1 cellular context compared by ENCODE assay signal in the genomic region with DNA sequence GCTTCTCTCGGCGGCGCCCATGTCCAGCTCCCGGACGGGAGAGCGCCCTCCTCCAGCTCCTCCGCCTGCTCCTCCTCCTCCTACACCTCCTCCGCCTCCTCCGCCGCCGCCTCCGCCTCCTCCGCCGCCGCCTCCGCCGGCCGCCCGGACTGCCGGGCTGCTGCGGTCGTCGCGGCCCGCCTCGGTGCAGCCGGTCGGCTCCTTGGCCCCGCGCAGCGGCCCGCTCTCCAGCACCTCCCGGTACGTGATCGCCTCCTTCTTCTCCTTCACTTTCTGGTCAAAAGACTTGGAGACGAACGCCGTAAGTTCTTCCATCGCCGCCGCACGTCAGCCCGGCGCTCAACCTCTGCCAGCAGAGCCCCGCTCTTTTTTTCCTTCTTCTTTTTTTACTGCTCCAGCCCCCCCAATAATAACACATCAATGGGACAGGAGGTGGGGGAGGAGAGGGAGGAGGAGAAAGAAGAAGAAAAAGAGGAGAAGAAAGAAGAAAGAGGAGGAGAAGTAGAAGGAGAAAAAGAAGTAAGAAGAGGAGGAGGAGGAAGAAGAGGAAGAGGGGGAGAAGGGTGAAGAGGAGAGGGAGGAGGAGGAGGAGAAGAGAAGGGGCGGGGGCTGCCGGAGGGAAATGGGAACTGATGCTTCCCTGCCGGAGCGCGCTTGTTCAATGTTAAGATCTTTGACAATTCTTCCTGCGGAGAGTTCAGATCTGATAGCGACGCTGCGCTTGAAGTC.
TF ChIP-seq lines count a peak whose summit lies in the region.

A gene (minus strand): TSS at position 711 of the 729 bp plus-strand sequence. CDS start 396 bp downstream, at position 315.

TF ChIP-seq in K562, 482 proteins besides CTCF, POLR2A, EP300 and RAD21 (continued from another document and continues in another):
- TF ChIP-seq, protein P1, sequence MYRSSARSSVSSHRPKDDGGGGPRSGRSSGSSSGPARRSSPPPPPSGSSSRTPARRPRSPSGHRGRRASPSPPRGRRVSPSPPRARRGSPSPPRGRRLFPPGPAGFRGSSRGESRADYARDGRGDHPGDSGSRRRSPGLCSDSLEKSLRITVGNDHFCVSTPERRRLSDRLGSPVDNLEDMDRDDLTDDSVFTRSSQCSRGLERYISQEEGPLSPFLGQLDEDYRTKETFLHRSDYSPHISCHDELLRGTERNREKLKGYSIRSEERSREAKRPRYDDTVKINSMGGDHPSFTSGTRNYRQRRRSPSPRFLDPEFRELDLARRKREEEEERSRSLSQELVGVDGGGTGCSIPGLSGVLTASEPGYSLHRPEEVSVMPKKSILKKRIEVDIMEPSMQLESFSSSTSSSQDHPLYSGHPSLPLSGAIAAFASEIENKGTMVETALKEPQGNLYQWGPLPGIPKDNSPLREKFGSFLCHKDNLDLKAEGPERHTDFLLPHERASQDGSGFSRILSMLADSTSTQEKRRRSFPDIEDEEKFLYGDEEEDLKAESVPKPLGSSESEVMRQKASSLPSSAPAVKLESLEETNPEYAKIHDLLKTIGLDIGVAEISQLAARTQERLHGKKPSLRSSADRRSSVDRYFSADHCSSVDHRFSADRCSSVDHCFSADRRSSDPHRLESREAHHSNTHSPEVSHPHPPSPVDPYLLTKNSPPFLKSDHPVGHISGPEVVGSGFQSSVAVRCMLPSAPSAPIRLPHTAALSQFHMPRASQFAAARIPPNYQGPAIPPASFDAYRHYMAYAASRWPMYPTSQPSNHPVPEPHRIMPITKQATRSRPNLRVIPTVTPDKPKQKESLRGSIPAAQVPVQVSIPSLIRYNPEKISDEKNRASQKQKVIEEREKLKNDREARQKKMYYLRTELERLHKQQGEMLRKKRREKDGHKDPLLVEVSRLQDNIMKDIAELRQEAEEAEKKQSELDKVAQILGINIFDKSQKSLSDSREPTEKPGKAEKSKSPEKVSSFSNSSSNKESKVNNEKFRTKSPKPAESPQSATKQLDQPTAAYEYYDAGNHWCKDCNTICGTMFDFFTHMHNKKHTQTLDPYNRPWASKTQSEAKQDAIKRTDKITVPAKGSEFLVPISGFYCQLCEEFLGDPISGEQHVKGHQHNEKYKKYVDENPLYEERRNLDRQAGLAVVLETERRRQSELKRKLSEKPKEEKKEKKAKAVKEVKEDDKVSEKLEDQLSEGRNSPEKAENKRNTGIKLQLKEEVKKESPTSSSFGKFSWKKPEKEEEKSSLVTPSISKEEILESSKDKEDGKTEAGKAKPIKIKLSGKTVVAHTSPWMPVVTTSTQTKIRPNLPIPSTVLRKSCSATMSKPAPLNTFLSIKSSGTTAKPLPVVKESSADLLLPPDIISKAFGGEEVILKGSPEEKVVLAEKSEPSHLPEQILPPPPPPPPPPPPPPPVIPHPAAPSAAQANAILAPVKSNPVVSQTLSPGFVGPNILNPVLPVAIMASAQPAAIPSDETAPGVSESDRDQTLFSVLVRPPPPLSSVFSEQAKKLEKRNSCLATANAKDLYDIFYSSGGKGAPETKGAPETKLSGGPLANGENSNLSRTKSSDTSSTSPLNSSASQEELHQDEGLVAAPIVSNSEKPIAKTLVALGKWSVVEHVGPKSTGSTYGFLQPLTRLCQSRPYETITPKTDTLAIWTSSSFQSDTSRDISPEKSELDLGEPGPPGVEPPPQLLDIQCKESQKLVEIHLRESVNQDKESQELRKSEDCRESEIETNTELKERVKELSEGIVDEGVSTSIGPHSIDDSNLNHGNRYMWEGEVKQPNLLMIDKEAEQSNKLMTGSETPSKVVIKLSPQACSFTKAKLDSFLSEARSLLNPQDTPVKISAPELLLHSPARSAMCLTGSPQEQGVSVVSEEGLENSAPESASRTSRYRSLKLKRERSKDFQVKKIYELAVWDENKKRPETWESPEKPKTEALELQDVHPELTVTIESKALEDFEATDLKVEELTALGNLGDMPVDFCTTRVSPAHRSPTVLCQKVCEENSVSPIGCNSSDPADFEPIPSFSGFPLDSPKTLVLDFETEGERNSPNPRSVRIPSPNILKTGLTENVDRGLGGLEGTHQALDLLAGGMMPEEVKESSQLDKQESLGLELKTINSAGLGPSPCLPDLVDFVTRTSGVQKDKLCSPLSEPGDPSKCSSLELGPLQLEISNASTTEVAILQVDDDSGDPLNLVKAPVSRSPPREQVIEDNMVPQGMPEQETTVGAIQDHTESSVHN (IDR thresholded peaks at IDR 0.05; ENCODE audit: borderline replicate concordance in 1 of 2, low read depth in 1 of 2), result no peak
- TF ChIP-seq, protein P2, sequence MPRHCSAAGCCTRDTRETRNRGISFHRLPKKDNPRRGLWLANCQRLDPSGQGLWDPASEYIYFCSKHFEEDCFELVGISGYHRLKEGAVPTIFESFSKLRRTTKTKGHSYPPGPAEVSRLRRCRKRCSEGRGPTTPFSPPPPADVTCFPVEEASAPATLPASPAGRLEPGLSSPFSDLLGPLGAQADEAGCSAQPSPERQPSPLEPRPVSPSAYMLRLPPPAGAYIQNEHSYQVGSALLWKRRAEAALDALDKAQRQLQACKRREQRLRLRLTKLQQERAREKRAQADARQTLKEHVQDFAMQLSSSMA (CRISPR knock-in tag; IDR thresholded peaks at IDR 0.05), result no peak
- peak; percentile 25; the same call in 1 of the 2 replicates for TF ChIP-seq ATF7 (IDR thresholded peaks at IDR 0.05)
- TF ChIP-seq, protein P3, sequence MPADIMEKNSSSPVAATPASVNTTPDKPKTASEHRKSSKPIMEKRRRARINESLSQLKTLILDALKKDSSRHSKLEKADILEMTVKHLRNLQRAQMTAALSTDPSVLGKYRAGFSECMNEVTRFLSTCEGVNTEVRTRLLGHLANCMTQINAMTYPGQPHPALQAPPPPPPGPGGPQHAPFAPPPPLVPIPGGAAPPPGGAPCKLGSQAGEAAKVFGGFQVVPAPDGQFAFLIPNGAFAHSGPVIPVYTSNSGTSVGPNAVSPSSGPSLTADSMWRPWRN (IDR thresholded peaks at IDR 0.05; ENCODE audit: low read depth), result peak; percentile 16; the same call in 1 of the 2 replicates
- no peak for TF ChIP-seq KAT2B (IDR thresholded peaks at IDR 0.05; ENCODE audit: low read depth, low read length)
- TF ChIP-seq POLR2G (IDR thresholded peaks at IDR 0.05; ENCODE audit: low read depth, low read length), result peak; percentile 90
- TF ChIP-seq PHF21A (IDR thresholded peaks at IDR 0.05; ENCODE audit: borderline replicate concordance, low read depth), result peak; percentile 43; the same call in 1 of the 2 replicates
- TF ChIP-seq, protein P4, sequence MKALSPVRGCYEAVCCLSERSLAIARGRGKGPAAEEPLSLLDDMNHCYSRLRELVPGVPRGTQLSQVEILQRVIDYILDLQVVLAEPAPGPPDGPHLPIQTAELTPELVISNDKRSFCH (CRISPR knock-in tag; IDR thresholded peaks at IDR 0.05), result no peak
- TF ChIP-seq, protein P4 (tag; IDR thresholded peaks at IDR 0.05), result no peak
- TF ChIP-seq, protein P5, sequence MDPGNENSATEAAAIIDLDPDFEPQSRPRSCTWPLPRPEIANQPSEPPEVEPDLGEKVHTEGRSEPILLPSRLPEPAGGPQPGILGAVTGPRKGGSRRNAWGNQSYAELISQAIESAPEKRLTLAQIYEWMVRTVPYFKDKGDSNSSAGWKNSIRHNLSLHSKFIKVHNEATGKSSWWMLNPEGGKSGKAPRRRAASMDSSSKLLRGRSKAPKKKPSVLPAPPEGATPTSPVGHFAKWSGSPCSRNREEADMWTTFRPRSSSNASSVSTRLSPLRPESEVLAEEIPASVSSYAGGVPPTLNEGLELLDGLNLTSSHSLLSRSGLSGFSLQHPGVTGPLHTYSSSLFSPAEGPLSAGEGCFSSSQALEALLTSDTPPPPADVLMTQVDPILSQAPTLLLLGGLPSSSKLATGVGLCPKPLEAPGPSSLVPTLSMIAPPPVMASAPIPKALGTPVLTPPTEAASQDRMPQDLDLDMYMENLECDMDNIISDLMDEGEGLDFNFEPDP (CRISPR knock-in tag; IDR thresholded peaks at IDR 0.05), result no peak
- no peak for TF ChIP-seq SRSF9 (IDR thresholded peaks at IDR 0.05; ENCODE audit: borderline replicate concordance, low read depth, low read length)
- TF ChIP-seq KDM5B (IDR thresholded peaks at IDR 0.05; ENCODE audit: insufficient replicate concordance, low read depth, low read length), result peak; percentile 26
- no peak for TF ChIP-seq WHSC1 (IDR thresholded peaks at IDR 0.05; ENCODE audit: low read length)
- peak; percentile 39; the same call in 1 of the 2 replicates for TF ChIP-seq ZEB2 (IDR thresholded peaks at IDR 0.05)
- TF ChIP-seq JUNB (CRISPR knock-in tag; conservative IDR thresholded peaks at IDR 0.05), result no peak
- 0 out of 2 replicates have a peak, but pooled peaks have one; percentile 59 for TF ChIP-seq RB1 (IDR thresholded peaks at IDR 0.05; ENCODE audit: low read depth)
- no peak for TF ChIP-seq SRSF1 (IDR thresholded peaks at IDR 0.05; ENCODE audit: low read depth, low read length)
- TF ChIP-seq SOX6 (IDR thresholded peaks at IDR 0.05), result 0 out of 2 replicates have a peak, but pooled peaks have one; percentile 21
- TF ChIP-seq, protein P6, sequence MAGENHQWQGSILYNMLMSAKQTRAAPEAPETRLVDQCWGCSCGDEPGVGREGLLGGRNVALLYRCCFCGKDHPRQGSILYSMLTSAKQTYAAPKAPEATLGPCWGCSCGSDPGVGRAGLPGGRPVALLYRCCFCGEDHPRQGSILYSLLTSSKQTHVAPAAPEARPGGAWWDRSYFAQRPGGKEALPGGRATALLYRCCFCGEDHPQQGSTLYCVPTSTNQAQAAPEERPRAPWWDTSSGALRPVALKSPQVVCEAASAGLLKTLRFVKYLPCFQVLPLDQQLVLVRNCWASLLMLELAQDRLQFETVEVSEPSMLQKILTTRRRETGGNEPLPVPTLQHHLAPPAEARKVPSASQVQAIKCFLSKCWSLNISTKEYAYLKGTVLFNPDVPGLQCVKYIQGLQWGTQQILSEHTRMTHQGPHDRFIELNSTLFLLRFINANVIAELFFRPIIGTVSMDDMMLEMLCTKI (IDR thresholded peaks at IDR 0.05; ENCODE audit: partially characterized antibody), result no peak
- TF ChIP-seq SMARCB1 (IDR thresholded peaks at IDR 0.05; ENCODE audit: insufficient read length, low read depth), result no peak
- peak; percentile 85 for TF ChIP-seq RBM25 (IDR thresholded peaks at IDR 0.05; ENCODE audit: low read depth, low read length, severe bottlenecking)
- TF ChIP-seq, protein P7, sequence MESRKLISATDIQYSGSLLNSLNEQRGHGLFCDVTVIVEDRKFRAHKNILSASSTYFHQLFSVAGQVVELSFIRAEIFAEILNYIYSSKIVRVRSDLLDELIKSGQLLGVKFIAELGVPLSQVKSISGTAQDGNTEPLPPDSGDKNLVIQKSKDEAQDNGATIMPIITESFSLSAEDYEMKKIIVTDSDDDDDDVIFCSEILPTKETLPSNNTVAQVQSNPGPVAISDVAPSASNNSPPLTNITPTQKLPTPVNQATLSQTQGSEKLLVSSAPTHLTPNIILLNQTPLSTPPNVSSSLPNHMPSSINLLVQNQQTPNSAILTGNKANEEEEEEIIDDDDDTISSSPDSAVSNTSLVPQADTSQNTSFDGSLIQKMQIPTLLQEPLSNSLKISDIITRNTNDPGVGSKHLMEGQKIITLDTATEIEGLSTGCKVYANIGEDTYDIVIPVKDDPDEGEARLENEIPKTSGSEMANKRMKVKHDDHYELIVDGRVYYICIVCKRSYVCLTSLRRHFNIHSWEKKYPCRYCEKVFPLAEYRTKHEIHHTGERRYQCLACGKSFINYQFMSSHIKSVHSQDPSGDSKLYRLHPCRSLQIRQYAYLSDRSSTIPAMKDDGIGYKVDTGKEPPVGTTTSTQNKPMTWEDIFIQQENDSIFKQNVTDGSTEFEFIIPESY (CRISPR knock-in tag; IDR thresholded peaks at IDR 0.05), result no peak
- TF ChIP-seq, protein P8, sequence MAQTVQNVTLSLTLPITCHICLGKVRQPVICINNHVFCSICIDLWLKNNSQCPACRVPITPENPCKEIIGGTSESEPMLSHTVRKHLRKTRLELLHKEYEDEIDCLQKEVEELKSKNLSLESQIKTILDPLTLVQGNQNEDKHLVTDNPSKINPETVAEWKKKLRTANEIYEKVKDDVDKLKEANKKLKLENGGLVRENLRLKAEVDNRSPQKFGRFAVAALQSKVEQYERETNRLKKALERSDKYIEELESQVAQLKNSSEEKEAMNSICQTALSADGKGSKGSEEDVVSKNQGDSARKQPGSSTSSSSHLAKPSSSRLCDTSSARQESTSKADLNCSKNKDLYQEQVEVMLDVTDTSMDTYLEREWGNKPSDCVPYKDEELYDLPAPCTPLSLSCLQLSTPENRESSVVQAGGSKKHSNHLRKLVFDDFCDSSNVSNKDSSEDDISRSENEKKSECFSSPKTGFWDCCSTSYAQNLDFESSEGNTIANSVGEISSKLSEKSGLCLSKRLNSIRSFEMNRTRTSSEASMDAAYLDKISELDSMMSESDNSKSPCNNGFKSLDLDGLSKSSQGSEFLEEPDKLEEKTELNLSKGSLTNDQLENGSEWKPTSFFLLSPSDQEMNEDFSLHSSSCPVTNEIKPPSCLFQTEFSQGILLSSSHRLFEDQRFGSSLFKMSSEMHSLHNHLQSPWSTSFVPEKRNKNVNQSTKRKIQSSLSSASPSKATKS (CRISPR knock-in tag; IDR thresholded peaks at IDR 0.05), result no peak
- TF ChIP-seq RBBP5 (IDR thresholded peaks at IDR 0.05; ENCODE audit: borderline replicate concordance, insufficient read depth, low read length, poor library complexity, severe bottlenecking), result no peak
- TF ChIP-seq TCF7L2 (IDR thresholded peaks at IDR 0.05; ENCODE audit: low read depth, low read length), result no peak
- TF ChIP-seq STAT5A (IDR thresholded peaks at IDR 0.05; ENCODE audit: borderline replicate concordance, low read length), result no peak
- TF ChIP-seq PURB (CRISPR knock-in tag; IDR thresholded peaks at IDR 0.05; ENCODE audit: low read depth), result no peak
- TF ChIP-seq GATAD2A (IDR thresholded peaks at IDR 0.05), result no peak
- TF ChIP-seq, protein P9, sequence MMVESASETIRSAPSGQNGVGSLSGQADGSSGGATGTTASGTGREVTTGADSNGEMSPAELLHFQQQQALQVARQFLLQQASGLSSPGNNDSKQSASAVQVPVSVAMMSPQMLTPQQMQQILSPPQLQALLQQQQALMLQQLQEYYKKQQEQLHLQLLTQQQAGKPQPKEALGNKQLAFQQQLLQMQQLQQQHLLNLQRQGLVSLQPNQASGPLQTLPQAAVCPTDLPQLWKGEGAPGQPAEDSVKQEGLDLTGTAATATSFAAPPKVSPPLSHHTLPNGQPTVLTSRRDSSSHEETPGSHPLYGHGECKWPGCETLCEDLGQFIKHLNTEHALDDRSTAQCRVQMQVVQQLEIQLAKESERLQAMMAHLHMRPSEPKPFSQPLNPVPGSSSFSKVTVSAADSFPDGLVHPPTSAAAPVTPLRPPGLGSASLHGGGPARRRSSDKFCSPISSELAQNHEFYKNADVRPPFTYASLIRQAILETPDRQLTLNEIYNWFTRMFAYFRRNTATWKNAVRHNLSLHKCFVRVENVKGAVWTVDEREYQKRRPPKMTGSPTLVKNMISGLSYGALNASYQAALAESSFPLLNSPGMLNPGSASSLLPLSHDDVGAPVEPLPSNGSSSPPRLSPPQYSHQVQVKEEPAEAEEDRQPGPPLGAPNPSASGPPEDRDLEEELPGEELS (CRISPR knock-in tag; IDR thresholded peaks at IDR 0.05; ENCODE audit: borderline replicate concordance), result no peak
- TF ChIP-seq, protein P10, sequence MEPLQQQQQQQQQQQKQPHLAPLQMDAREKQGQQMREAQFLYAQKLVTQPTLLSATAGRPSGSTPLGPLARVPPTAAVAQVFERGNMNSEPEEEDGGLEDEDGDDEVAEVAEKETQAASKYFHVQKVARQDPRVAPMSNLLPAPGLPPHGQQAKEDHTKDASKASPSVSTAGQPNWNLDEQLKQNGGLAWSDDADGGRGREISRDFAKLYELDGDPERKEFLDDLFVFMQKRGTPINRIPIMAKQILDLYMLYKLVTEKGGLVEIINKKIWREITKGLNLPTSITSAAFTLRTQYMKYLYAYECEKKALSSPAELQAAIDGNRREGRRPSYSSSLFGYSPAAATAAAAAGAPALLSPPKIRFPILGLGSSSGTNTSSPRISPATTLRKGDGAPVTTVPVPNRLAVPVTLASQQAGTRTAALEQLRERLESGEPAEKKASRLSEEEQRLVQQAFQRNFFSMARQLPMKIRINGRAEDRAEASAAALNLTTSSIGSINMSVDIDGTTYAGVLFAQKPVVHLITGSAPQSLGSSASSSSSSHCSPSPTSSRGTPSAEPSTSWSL (CRISPR knock-in tag; IDR thresholded peaks at IDR 0.05; ENCODE audit: borderline replicate concordance), result no peak
- no peak for TF ChIP-seq KLF16 (IDR thresholded peaks at IDR 0.05)
- TF ChIP-seq HDAC1 (IDR thresholded peaks at IDR 0.05), result peak in 1 of 2 experiments; percentile 78; a peak in 2 of 4 replicates
